8 cellular contexts compared by ENCODE assay signal in genomic region chr5:36657563-36657995, GRCh38. TPM values are rescaled to one million over a fixed set of nuclear protein-coding genes. Genes with fewer than 3 reads are reported as not detected.
DNase-seq lines count a peak whose midpoint lies in the region; ATAC-seq and TF ChIP-seq lines count a peak whose summit lies in the region.

No MANE protein-coding gene starts in this region.

- CTCF ChIA-PET in GM10248 (lab: Yijun Ruan, JAX): interaction anchor here (1.1 to 1.6 kb wide), 3 partner anchors 15 to 25 kb away, joined by 3 to 4 read pairs (median 3); no protein-coding TSS in a partner anchor

- POLR2A ChIA-PET in GM10248 (lab: Yijun Ruan, JAX): no interaction called here

- no peak for TF ChIP-seq CTCF in omental fat pad (IDR thresholded peaks at IDR 0.05)
- TF ChIP-seq CTCF in GM10248 (IDR thresholded peaks at IDR 0.05; ENCODE audit: control extremely low read depth, extremely low read depth, low read depth, missing control alignments): no peak

- DNase-seq in CD1c-positive myeloid dendritic cell (ENCODE audit: extremely low spot score) (peak; percentile 98), OCI-M1 (lab: John Stamatoyannopoulos, UW) (peak; percentile 94), omental fat pad (ENCODE audit: low spot score) (no peak), NCI-H128 (lab: John Stamatoyannopoulos, UW; ENCODE audit: unreplicated experiment) (no peak), GM10248 (ENCODE audit: extremely low spot score) (no peak)
- DNase-seq in activated effector memory CD4-positive, alpha-beta T cell treated with anti-CD3 and anti-CD28 coated beads, Interleukin-2, amount 50 U/mL, for 16 hours: no peak

- ATAC-seq in esophagus mucosa (peak; percentile 95), omental fat pad (ENCODE audit: low FRiP score) (peak; percentile 97), GM21737 (IDR thresholded peaks at IDR 0.05; ENCODE audit: unreplicated experiment) (no peak)

RNA-seq across cellular contexts. Expression of gene SLC1A3, which starts 51.2 kb away (rescaled TPM):
- total RNA-seq in esophagus mucosa (14.7 TPM), omental fat pad (100 to 1,000 TPM in 3 of 4 donors, 10 to 100 TPM in 1; 71.1 to 215 (median 161) TPM)

Comparison
In these comparisons a context has a peak if more than half of its experiments do, and no peak if none do; other contexts are left out.
1. DNase-seq: peak in CD1c-positive myeloid dendritic cell (single experiment) and OCI-M1 (single experiment); none in omental fat pad (single experiment), NCI-H128 (single experiment), activated effector memory CD4-positive, alpha-beta T cell treated with anti-CD3 and anti-CD28 coated beads, Interleukin-2, amount 50 U/mL, for 16 hours (single experiment) and GM10248 (single experiment).